1 cellular context compared by ENCODE assay signal in genomic region chr13:79485014-79485441, GRCh38.
TF ChIP-seq lines count a peak whose summit lies in the region.

No MANE protein-coding gene starts in this region.

TF ChIP-seq in K562, 482 proteins besides CTCF, POLR2A, EP300 and RAD21 (continued from another document):
- no peak for TF ChIP-seq PBX2 (CRISPR knock-in tag; IDR thresholded peaks at IDR 0.05; ENCODE audit: low read depth)
- no peak for TF ChIP-seq PBX2 (tag; conservative IDR thresholded peaks at IDR 0.05; ENCODE audit: low read depth)
- TF ChIP-seq MAFG (tag; conservative IDR thresholded peaks at IDR 0.05): 0 out of 2 replicates have a peak, but pooled peaks have one; percentile 8
- TF ChIP-seq C11orf30 (IDR thresholded peaks at IDR 0.05; ENCODE audit: low read depth): 0 out of 2 replicates have a peak, but pooled peaks have one; percentile 9
